ENCODE assay signal across 19 cellular contexts in the genomic region with DNA sequence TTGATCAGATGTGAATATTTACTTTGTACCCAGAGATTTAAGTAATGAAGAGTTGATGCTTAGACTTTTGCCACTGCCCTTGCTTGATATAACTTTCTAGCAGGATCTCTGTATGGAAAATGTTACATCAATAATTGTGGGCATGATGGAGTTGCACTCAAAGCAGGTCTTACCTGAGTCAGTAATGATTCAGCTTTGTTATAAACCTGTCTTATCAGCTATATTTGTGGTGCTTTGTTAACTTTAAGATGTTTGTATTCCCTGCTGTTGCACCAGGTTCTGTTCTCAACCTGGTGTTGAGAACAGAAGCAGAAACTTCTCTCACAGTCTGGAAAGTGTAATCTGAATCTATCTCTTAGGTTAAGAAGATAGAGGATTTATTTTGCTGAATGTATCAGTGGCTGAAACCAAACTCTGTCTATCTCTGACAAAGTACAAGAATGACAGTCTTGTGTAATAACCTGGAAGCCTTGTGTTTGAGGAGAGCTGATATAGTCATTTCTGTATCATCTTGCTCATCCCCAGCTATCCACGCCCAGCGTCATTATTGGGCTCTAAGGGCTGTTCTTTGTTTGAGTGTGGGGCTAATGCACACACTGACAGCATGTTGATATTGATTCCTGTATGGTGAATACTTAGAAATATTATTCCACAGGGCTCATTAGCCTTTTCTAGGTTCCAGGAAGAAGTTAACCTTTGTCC. TPM values are rescaled to one million over a fixed set of nuclear protein-coding genes. Genes with fewer than 3 reads are reported as not detected.
DNase-seq lines count a peak whose midpoint lies in the region; ATAC-seq and TF ChIP-seq lines count a peak whose summit lies in the region.
"Had no signal": no experiment of that assay in that cellular context is flagged by ENCODE, and none has a peak within 500 bp of the region (broad histone marks: within the 10 kb centered on the region; RNA-seq: fewer than 3 reads in every experiment).

No MANE protein-coding gene starts in this region.

- intact Hi-C loops in colonic mucosa (cut with DNase I) = no loop called here

- peak; percentile 41 for DNase-seq in activated CD4-positive, alpha-beta T cell treated with anti-CD3 and anti-CD28 coated beads for 48 hours
- DNase-seq in activated CD4-positive, alpha-beta T cell treated with anti-CD3 and anti-CD28 coated beads for 1 hour = no peak
- DNase-seq in caudate nucleus (lab: John Stamatoyannopoulos, UW) = peak in 1 of 61 donors; percentile 11
- DNase-seq in pons (ENCODE audit: low spot score) = peak; percentile 62
- no peak for DNase-seq in inferior parietal cortex (ENCODE audit: extremely low spot score)
- DNase-seq in colonic mucosa = no peak
- DNase-seq in tibial nerve (ENCODE audit: low spot score in 2 of 2) = no peak
- DNase-seq: activated effector memory CD4-positive, alpha-beta T cell treated with anti-CD3 and anti-CD28 coated beads, Interleukin-2, amount 50 U/mL, for 16 hours; C1 segment of cervical spinal cord; kidney glomerular epithelial cell; NCI-H1694 treated with DMSO at 0.1 percent for 48 hours; NCI-H524; right cardiac atrium; stimulated activated CD4-positive, alpha-beta T cell treated with anti-CD3 and anti-CD28 coated beads, Interleukin-2, amount 100 ng/mL, for 48 hours; T1000; upper lobe of left lung had no signal

- H3K27ac ChIP-seq in caudate nucleus (ENCODE audit: low read depth, low read length) (peak overlapping the region; percentile 36), colonic mucosa (no peak overlapping the region), tibial nerve (no peak overlapping the region)
- H3K27ac ChIP-seq: ascending aorta, SK-N-MC, upper lobe of left lung had no signal

- TF ChIP-seq POLR2A in tibial nerve (IDR thresholded peaks at IDR 0.05) = no peak

- TF ChIP-seq EP300 in tibial nerve (IDR thresholded peaks at IDR 0.05) = no peak

- H3K9me3 ChIP-seq in colonic mucosa (no peaks in the 10 kb centered on the region), tibial nerve (no peaks in the 10 kb centered on the region)
- H3K9me3 ChIP-seq: ascending aorta, upper lobe of left lung had no signal

- no peaks in the 10 kb centered on the region for H3K27me3 ChIP-seq in colonic mucosa
- H3K27me3 ChIP-seq in tibial nerve = no peaks in the 10 kb centered on the region
- H3K27me3 ChIP-seq: ascending aorta, upper lobe of left lung had no signal

- H3K4me1 ChIP-seq in colonic mucosa = no peaks in the 10 kb centered on the region
- H3K4me1 ChIP-seq in tibial nerve = no peaks in the 10 kb centered on the region
- H3K4me1 ChIP-seq: ascending aorta, upper lobe of left lung had no signal

- 85 to 100% methylated on average over 2 of the region's 2 CpGs for WGBS in tibial nerve, 2 donors

- TF ChIP-seq CTCF in colonic mucosa (IDR thresholded peaks at IDR 0.05) (no peak), tibial nerve (IDR thresholded peaks at IDR 0.05) (no peak)

- ATAC-seq in HG02885 (IDR thresholded peaks at IDR 0.05; ENCODE audit: poor library complexity, unreplicated experiment) = peak; percentile 64
- ATAC-seq: right cardiac atrium had no signal

- no peak overlapping the region for H3K9ac ChIP-seq in colonic mucosa (ENCODE audit: low read depth in 2 of 2, low read length in 2 of 2)

- H3K36me3 ChIP-seq in colonic mucosa = no peaks in the 10 kb centered on the region
- no peaks in the 10 kb centered on the region for H3K36me3 ChIP-seq in tibial nerve
- H3K36me3 ChIP-seq: ascending aorta, upper lobe of left lung had no signal

- H3K4me3 ChIP-seq in colonic mucosa (no peak overlapping the region), tibial nerve (no peak overlapping the region)
- H3K4me3 ChIP-seq: ascending aorta, SK-N-MC, upper lobe of left lung had no signal

RNA-seq across cellular contexts. Expression of gene AKAP6, which starts 3.5 kb away (rescaled TPM):
- total RNA-seq in colonic mucosa (10 to 100 TPM in 1 of 2 donors, 1 to 10 TPM in 1; 1.3 to 10.3 TPM), tibial nerve (10 to 100 TPM in 1 of 4 donors, 1 to 10 TPM in 3; 2.1 to 10.7 (median 5.2) TPM)

Comparison
In these comparisons a context has a peak if more than half of its experiments do, and no peak if none do; other contexts are left out.
1. DNase-seq: peak in activated CD4-positive, alpha-beta T cell treated with anti-CD3 and anti-CD28 coated beads for 48 hours (single experiment) and pons (single experiment); none in activated CD4-positive, alpha-beta T cell treated with anti-CD3 and anti-CD28 coated beads for 1 hour (single experiment), inferior parietal cortex (single experiment), colonic mucosa (single experiment) and tibial nerve (0 of 2).